Comparison of ENCODE assay signal across 1 cellular context in the genomic region with DNA sequence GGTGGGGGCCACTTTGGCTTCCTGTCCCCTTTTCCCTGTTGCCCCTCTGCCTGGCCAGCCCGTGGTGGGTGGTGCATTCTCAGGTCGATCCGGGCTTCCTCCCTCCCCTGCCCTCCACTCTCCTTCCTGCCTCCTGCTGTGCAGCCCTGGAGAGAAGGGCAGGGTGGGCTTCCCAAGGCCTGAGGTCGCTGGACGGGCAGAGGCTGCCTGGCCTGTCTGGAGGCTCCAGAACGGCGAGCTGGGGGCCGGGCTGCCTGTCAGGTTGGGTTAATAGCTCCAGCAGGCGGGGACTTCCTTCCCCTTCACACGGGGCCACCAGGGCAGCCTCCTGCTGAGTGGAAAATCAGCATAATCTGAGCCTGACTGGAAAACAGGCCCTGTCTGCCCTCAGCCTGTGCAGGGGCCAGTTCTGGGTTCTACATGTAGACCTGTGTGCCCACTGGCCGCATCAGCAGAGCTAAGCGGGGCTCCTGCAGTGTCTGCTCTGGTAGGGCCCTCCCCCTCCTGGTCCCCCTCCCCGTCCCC.
TF ChIP-seq lines count a peak whose summit lies in the region.

No MANE protein-coding gene starts in this region.

TF ChIP-seq in GM23338, 12 proteins besides CTCF, POLR2A, EP300 and RAD21 (continued from another document):
- TF ChIP-seq, protein P1, sequence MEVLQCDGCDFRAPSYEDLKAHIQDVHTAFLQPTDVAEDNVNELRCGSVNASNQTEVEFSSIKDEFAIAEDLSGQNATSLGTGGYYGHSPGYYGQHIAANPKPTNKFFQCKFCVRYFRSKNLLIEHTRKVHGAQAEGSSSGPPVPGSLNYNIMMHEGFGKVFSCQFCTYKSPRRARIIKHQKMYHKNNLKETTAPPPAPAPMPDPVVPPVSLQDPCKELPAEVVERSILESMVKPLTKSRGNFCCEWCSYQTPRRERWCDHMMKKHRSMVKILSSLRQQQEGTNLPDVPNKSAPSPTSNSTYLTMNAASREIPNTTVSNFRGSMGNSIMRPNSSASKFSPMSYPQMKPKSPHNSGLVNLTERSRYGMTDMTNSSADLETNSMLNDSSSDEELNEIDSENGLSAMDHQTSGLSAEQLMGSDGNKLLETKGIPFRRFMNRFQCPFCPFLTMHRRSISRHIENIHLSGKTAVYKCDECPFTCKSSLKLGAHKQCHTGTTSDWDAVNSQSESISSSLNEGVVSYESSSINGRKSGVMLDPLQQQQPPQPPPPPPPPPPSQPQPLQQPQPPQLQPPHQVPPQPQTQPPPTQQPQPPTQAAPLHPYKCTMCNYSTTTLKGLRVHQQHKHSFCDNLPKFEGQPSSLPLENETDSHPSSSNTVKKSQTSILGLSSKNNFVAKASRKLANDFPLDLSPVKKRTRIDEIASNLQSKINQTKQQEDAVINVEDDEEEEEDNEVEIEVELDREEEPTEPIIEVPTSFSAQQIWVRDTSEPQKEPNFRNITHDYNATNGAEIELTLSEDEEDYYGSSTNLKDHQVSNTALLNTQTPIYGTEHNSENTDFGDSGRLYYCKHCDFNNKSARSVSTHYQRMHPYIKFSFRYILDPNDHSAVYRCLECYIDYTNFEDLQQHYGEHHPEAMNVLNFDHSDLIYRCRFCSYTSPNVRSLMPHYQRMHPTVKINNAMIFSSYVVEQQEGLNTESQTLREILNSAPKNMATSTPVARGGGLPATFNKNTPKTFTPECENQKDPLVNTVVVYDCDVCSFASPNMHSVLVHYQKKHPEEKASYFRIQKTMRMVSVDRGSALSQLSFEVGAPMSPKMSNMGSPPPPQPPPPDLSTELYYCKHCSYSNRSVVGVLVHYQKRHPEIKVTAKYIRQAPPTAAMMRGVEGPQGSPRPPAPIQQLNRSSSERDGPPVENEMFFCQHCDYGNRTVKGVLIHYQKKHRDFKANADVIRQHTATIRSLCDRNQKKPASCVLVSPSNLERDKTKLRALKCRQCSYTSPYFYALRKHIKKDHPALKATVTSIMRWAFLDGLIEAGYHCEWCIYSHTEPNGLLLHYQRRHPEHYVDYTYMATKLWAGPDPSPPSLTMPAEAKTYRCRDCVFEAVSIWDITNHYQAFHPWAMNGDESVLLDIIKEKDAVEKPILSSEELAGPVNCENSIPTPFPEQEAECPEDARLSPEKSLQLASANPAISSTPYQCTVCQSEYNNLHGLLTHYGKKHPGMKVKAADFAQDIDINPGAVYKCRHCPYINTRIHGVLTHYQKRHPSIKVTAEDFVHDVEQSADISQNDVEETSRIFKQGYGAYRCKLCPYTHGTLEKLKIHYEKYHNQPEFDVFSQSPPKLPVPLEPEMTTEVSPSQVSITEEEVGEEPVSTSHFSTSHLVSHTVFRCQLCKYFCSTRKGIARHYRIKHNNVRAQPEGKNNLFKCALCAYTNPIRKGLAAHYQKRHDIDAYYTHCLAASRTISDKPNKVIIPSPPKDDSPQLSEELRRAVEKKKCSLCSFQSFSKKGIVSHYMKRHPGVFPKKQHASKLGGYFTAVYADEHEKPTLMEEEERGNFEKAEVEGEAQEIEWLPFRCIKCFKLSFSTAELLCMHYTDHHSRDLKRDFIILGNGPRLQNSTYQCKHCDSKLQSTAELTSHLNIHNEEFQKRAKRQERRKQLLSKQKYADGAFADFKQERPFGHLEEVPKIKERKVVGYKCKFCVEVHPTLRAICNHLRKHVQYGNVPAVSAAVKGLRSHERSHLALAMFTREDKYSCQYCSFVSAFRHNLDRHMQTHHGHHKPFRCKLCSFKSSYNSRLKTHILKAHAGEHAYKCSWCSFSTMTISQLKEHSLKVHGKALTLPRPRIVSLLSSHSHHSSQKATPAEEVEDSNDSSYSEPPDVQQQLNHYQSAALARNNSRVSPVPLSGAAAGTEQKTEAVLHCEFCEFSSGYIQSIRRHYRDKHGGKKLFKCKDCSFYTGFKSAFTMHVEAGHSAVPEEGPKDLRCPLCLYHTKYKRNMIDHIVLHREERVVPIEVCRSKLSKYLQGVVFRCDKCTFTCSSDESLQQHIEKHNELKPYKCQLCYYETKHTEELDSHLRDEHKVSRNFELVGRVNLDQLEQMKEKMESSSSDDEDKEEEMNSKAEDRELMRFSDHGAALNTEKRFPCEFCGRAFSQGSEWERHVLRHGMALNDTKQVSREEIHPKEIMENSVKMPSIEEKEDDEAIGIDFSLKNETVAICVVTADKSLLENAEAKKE (CRISPR knock-in tag; IDR thresholded peaks at IDR 0.05), result no peak
- TF ChIP-seq STAT1 (IDR thresholded peaks at IDR 0.05; ENCODE audit: unreplicated experiment) (no peak), CREB1 (CRISPR knock-in tag; IDR thresholded peaks at IDR 0.05; ENCODE audit: low read depth) (no peak), REST (IDR thresholded peaks at IDR 0.05; ENCODE audit: unreplicated experiment) (no peak), JUNB (IDR thresholded peaks at IDR 0.05; ENCODE audit: unreplicated experiment) (no peak), ETS1 (IDR thresholded peaks at IDR 0.05) (no peak), ZNF331 (CRISPR knock-in tag; IDR thresholded peaks at IDR 0.05; ENCODE audit: low read depth) (no peak), NANOG (IDR thresholded peaks at IDR 0.05; ENCODE audit: borderline replicate concordance) (no peak)
